7 cellular contexts compared by ENCODE assay signal in the genomic region with DNA sequence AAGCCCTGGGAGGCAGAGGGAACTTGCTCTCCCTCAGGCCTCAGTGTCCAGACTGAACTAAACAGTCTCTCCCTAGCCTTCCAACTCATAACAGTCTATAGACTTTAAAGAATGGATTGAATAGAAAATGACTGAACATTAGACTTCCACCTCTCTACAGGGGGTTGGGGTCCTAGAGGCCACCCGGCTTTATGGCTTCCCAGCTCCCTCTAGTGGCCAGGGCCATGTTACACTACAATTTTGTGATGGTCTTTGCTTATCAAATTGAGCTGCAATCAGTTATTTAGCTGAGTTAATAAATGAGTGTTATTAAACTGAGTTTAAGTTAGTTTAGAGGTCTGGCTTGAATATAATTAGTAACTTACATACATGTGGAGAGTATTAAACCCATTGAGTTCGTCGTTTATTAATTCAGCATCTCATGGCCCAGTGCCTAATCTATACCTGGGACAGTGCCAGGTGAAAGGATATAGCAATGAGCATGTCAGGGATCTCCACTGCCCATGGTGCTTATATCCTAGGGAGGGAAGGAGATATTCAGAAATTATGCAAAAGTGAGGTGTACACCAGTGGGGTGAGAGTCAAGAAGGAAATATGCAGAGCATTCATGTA.
DNase-seq lines count a peak whose midpoint lies in the region; ATAC-seq, FAIRE-seq and TF ChIP-seq lines count a peak whose summit lies in the region.

No MANE protein-coding gene starts in this region.

- peak; percentile 76 for TF ChIP-seq CTCF in GM10266 (IDR thresholded peaks at IDR 0.05; ENCODE audit: control insufficient read depth, insufficient read depth, low read depth, missing control alignments)

- H3K27me3 Mint-ChIP-seq in activated naive CD8-positive, alpha-beta T cell treated with anti-CD3 and anti-CD28 coated beads for 36 hours, result peaks cover 5% of the 10 kb centered on the region
- peaks cover 0 to 2% (median 2%) of the 10 kb centered on the region in 3 donors for H3K27me3 Mint-ChIP-seq in immature natural killer cell (ENCODE audit: low read depth in 3 of 3)

- H3K9me3 Mint-ChIP-seq in activated naive CD8-positive, alpha-beta T cell treated with anti-CD3 and anti-CD28 coated beads for 36 hours, result no peaks in the 10 kb centered on the region
- H3K9me3 Mint-ChIP-seq in immature natural killer cell, result no peaks in the 10 kb centered on the region

- peak; percentile 64 for ATAC-seq in HG02678 (IDR thresholded peaks at IDR 0.05; ENCODE audit: unreplicated experiment)

- no peaks in the 10 kb centered on the region for H3K4me1 Mint-ChIP-seq in activated naive CD8-positive, alpha-beta T cell treated with anti-CD3 and anti-CD28 coated beads for 36 hours
- H3K4me1 Mint-ChIP-seq in immature natural killer cell, result peaks cover 15 to 29% of the 10 kb centered on the region in 2 donors

- FAIRE-seq in RCC 7860 (lab: Jason Lieb, UNC), result peak; percentile 60

- H3K36me3 Mint-ChIP-seq in activated naive CD8-positive, alpha-beta T cell treated with anti-CD3 and anti-CD28 coated beads for 36 hours, result no peaks in the 10 kb centered on the region
- H3K36me3 Mint-ChIP-seq in immature natural killer cell, result peaks cover 0 to 4% (median 3%) of the 10 kb centered on the region in 3 donors

- H3K27ac Mint-ChIP-seq in activated naive CD8-positive, alpha-beta T cell treated with anti-CD3 and anti-CD28 coated beads for 36 hours, result no peak overlapping the region
- peak overlapping the region in 3 of 6 donors; percentile 25 to 47 (median 27) for H3K27ac Mint-ChIP-seq in immature natural killer cell

- DNase-seq in GM10266 (ENCODE audit: extremely low spot score) (peak; percentile 38), RCC 7860 (ENCODE audit: low spot score) (peak; percentile 25), immature natural killer cell (peak; percentile 55 to 67 (median 63)), RKO (ENCODE audit: low spot score) (no peak)
- DNase-seq in activated naive CD8-positive, alpha-beta T cell treated with anti-CD3 and anti-CD28 coated beads for 36 hours, result peak; percentile 34
- peak in 2 of 3 experiments; percentile 6 to 20 for DNase-seq in stimulated activated CD4-positive, alpha-beta T cell treated with anti-CD3 and anti-CD28 coated beads, TNF-alpha, amount 100 ng/mL, for 4 hours (ENCODE audit: low read depth in 3 of 3)

- H3K4me3 Mint-ChIP-seq in activated naive CD8-positive, alpha-beta T cell treated with anti-CD3 and anti-CD28 coated beads for 36 hours, result no peak overlapping the region
- H3K4me3 Mint-ChIP-seq in immature natural killer cell, result peak overlapping the region in 1 of 5 donors; percentile 51
